Comparison of ENCODE assay signal across 18 cellular contexts in the genomic region with DNA sequence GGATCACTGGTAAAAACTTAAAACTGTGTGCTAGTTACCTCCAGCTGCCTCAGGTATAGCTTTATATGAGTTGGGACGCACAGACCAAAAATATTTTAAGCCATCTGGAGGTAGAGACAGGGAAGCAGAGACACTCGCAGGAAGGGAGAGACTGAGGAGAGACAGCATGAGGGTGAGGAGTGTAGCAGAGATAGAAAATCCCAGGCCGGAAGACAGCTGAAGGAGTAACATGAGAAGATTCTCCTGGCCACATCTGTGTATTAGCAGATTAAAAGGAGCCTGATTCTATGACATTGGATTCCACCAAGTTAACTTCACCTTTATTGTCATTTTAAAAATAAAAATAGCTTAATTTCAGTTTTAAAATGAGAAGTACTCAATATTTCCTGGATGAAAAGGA.
DNase-seq lines count a peak whose midpoint lies in the region; ATAC-seq and TF ChIP-seq lines count a peak whose summit lies in the region.
"Had no signal": no experiment of that assay in that cellular context is flagged by ENCODE, and none has a peak within 500 bp of the region (broad histone marks: within the 10 kb centered on the region; RNA-seq: fewer than 3 reads in every experiment).

No MANE protein-coding gene starts in this region.

- WGBS in ectodermal cell, 2 experiments, result 45 to 57% methylated on average over 3 of the region's 3 CpGs

- H3K9me3 ChIP-seq in Caco-2 (no peaks in the 10 kb centered on the region), ectodermal cell (ENCODE audit: control insufficient read depth, low read length) (no peaks in the 10 kb centered on the region), left lung (no peaks in the 10 kb centered on the region)

- intact Hi-C loops in Caco-2 (cut with micrococcal nuclease; ENCODE audit: unreplicated experiment), result no loop called here
- intact Hi-C loops in left lung (cut with DNase I), result no loop called here

- no peak for TF ChIP-seq CTCF in Caco-2 (IDR thresholded peaks at IDR 0.05; ENCODE audit: insufficient read depth in 1 of 2, low read depth in 1 of 2, low read length in 1 of 2, severe bottlenecking in 1 of 2, unreplicated experiment in 1 of 2)
- no peak for TF ChIP-seq CTCF in GM20000 (IDR thresholded peaks at IDR 0.05; ENCODE audit: extremely low read depth, missing control alignments)
- TF ChIP-seq CTCF in left lung (IDR thresholded peaks at IDR 0.05), result no peak

- CTCF ChIA-PET in Caco-2 (lab: Charles Lee), result no interaction called here

- DNase-seq in Caco-2, result no peak
- DNase-seq in NCI-H2171 treated with DMSO at 0.1 percent for 48 hours (lab: John Stamatoyannopoulos, UW), result peak; percentile 76
- DNase-seq in myocyte (ENCODE audit: low read depth), result peak; percentile 79
- no peak for DNase-seq in GM20000 (ENCODE audit: low spot score)
- no peak for DNase-seq in left lung
- DNase-seq in activated CD8-positive, alpha-beta memory T cell treated with anti-CD3 and anti-CD28 coated beads, Interleukin-2, amount 50 U/mL, for 48 hours, result no peak
- no peak for DNase-seq in hypothalamus (lab: John Stamatoyannopoulos, UW)
- DNase-seq: amniotic stem cell; GDM1; left cardiac atrium; naive thymus-derived CD4-positive, alpha-beta T cell; NCI-H446 treated with DMSO at 0.1 percent for 48 hours; PC-9; stimulated activated CD4-positive, alpha-beta T cell treated with anti-CD3 and anti-CD28 coated beads, Interleukin-15, amount 100 ng/mL, for 24 hours had no signal

- no peak for ATAC-seq in left lung
- ATAC-seq: esophagus mucosa; naive thymus-derived CD4-positive, alpha-beta T cell had no signal

- H3K27me3 ChIP-seq in Caco-2 (replicated peaks; ENCODE audit: control insufficient read depth, insufficient read depth, low read length) (no peaks in the 10 kb centered on the region), ectodermal cell (ENCODE audit: control insufficient read depth, insufficient read depth, low read length, poor library complexity, severe bottlenecking) (no peaks in the 10 kb centered on the region), left lung (no peaks in the 10 kb centered on the region)
- H3K27me3 ChIP-seq: hepatocyte had no signal

- H3K4me1 Mint-ChIP-seq in Caco-2 (ENCODE audit: low read depth, unreplicated experiment), result peaks cover 65% of the 10 kb centered on the region

- H3K4me3 ChIP-seq in Caco-2 (ENCODE audit: low read depth, low read length), result no peak overlapping the region
- no peak overlapping the region for H3K4me3 ChIP-seq in ectodermal cell (ENCODE audit: insufficient read depth, low read depth, low read length)
- H3K4me3 ChIP-seq in left lung, result no peak overlapping the region
- H3K4me3 ChIP-seq: hepatocyte, PC-9 had no signal

- H3K9me3 Mint-ChIP-seq in Caco-2 (ENCODE audit: unreplicated experiment), result no peaks in the 10 kb centered on the region

- H3K4me3 Mint-ChIP-seq in Caco-2 (ENCODE audit: unreplicated experiment), result peak overlapping the region; percentile 44
- H3K4me3 Mint-ChIP-seq: naive thymus-derived CD4-positive, alpha-beta T cell had no signal

- H3K4me1 ChIP-seq in Caco-2 (peaks cover 81% of the 10 kb centered on the region), ectodermal cell (ENCODE audit: control insufficient read depth, insufficient read depth, low read length) (peaks cover 7% of the 10 kb centered on the region), left lung (peaks cover 12 to 54% of the 10 kb centered on the region in 2 donors)

- H3K36me3 Mint-ChIP-seq in Caco-2 (ENCODE audit: insufficient read depth, unreplicated experiment), result peaks cover 9% of the 10 kb centered on the region

- no peaks in the 10 kb centered on the region for H3K27me3 Mint-ChIP-seq in Caco-2 (ENCODE audit: insufficient read depth, unreplicated experiment)
- H3K27me3 Mint-ChIP-seq: naive thymus-derived CD4-positive, alpha-beta T cell had no signal

- H3K27ac ChIP-seq in ectodermal cell (ENCODE audit: insufficient read depth, low read depth, low read length, poor library complexity, severe bottlenecking) (peak overlapping the region; percentile 11), left lung (peak overlapping the region in 1 of 2 donors; percentile 10)
- H3K27ac ChIP-seq: KMS-11 had no signal

- POLR2A ChIA-PET in Caco-2 (lab: Charles Lee), result no interaction called here

- H3K36me3 ChIP-seq in Caco-2 (ENCODE audit: control insufficient read depth, insufficient read depth, low read length) (no peaks in the 10 kb centered on the region), ectodermal cell (ENCODE audit: control insufficient read depth, insufficient read depth, low read length) (no peaks in the 10 kb centered on the region), left lung (no peaks in the 10 kb centered on the region)

- peak overlapping the region; percentile 74 for H3K27ac Mint-ChIP-seq in Caco-2 (ENCODE audit: unreplicated experiment)

- BruUV-seq in Caco-2 (replicated peaks; lab: Mats Ljungman, UMichigan), result no TSS peak

Comparison
In these comparisons a context has a peak if more than half of its experiments do, and no peak if none do; other contexts are left out.
1. DNase-seq: peak in NCI-H2171 treated with DMSO at 0.1 percent for 48 hours (single experiment) and myocyte (single experiment); none in Caco-2 (0 of 2), GM20000 (single experiment), left lung (0 of 2), activated CD8-positive, alpha-beta memory T cell treated with anti-CD3 and anti-CD28 coated beads, Interleukin-2, amount 50 U/mL, for 48 hours (single experiment) and hypothalamus (0 of 51).